1 cellular context compared by ENCODE assay signal in the genomic region with DNA sequence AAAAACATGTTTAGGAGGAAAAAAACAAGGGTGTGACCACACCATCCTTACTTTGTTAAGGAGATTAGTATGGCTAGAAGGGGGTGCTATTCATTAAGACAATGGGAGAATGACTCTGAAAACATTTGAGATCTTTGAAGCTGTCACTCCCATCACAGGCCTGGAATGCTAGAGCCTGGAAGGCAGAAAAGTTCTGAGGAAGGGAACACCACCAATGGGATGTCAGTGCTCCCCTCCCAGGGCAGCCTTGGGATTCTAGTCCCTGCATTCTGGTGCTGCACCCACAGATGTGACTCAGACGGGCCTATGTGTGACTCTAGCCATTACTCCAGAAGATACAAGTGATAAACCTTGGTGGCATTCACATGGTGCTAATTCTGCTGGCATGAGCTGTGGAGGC.
TF ChIP-seq lines count a peak whose summit lies in the region.

No MANE protein-coding gene starts in this region.

TF ChIP-seq in WTC11, 78 proteins besides CTCF, POLR2A, EP300 and RAD21 (continued from another document):
- TF ChIP-seq, protein P1, sequence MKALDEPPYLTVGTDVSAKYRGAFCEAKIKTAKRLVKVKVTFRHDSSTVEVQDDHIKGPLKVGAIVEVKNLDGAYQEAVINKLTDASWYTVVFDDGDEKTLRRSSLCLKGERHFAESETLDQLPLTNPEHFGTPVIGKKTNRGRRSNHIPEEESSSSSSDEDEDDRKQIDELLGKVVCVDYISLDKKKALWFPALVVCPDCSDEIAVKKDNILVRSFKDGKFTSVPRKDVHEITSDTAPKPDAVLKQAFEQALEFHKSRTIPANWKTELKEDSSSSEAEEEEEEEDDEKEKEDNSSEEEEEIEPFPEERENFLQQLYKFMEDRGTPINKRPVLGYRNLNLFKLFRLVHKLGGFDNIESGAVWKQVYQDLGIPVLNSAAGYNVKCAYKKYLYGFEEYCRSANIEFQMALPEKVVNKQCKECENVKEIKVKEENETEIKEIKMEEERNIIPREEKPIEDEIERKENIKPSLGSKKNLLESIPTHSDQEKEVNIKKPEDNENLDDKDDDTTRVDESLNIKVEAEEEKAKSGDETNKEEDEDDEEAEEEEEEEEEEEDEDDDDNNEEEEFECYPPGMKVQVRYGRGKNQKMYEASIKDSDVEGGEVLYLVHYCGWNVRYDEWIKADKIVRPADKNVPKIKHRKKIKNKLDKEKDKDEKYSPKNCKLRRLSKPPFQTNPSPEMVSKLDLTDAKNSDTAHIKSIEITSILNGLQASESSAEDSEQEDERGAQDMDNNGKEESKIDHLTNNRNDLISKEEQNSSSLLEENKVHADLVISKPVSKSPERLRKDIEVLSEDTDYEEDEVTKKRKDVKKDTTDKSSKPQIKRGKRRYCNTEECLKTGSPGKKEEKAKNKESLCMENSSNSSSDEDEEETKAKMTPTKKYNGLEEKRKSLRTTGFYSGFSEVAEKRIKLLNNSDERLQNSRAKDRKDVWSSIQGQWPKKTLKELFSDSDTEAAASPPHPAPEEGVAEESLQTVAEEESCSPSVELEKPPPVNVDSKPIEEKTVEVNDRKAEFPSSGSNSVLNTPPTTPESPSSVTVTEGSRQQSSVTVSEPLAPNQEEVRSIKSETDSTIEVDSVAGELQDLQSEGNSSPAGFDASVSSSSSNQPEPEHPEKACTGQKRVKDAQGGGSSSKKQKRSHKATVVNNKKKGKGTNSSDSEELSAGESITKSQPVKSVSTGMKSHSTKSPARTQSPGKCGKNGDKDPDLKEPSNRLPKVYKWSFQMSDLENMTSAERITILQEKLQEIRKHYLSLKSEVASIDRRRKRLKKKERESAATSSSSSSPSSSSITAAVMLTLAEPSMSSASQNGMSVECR (CRISPR knock-in tag; IDR thresholded peaks at IDR 0.05; ENCODE audit: borderline replicate concordance) = no peak
- TF ChIP-seq CBFB (CRISPR knock-in tag; IDR thresholded peaks at IDR 0.05; ENCODE audit: low read depth) = no peak
- TF ChIP-seq, protein P2, sequence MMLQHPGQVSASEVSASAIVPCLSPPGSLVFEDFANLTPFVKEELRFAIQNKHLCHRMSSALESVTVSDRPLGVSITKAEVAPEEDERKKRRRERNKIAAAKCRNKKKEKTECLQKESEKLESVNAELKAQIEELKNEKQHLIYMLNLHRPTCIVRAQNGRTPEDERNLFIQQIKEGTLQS (CRISPR knock-in tag; conservative IDR thresholded peaks at IDR 0.05) = no peak
- TF ChIP-seq SMAD4 (CRISPR knock-in tag; IDR thresholded peaks at IDR 0.05) = no peak
- no peak for TF ChIP-seq NFE2L1 (CRISPR knock-in tag; IDR thresholded peaks at IDR 0.05)
- no peak for TF ChIP-seq JAZF1 (CRISPR knock-in tag; IDR thresholded peaks at IDR 0.05)
- TF ChIP-seq IRF2 (CRISPR knock-in tag; IDR thresholded peaks at IDR 0.05; ENCODE audit: borderline replicate concordance, low read depth) = no peak
- no peak for TF ChIP-seq HMGA2 (CRISPR knock-in tag; IDR thresholded peaks at IDR 0.05)
- TF ChIP-seq, protein P3, sequence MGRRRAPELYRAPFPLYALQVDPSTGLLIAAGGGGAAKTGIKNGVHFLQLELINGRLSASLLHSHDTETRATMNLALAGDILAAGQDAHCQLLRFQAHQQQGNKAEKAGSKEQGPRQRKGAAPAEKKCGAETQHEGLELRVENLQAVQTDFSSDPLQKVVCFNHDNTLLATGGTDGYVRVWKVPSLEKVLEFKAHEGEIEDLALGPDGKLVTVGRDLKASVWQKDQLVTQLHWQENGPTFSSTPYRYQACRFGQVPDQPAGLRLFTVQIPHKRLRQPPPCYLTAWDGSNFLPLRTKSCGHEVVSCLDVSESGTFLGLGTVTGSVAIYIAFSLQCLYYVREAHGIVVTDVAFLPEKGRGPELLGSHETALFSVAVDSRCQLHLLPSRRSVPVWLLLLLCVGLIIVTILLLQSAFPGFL (CRISPR knock-in tag; IDR thresholded peaks at IDR 0.05; ENCODE audit: borderline replicate concordance) = no peak
- no peak for TF ChIP-seq RELA (CRISPR knock-in tag; IDR thresholded peaks at IDR 0.05; ENCODE audit: borderline replicate concordance)
- no peak for TF ChIP-seq TEAD4 (CRISPR knock-in tag; IDR thresholded peaks at IDR 0.05)
- TF ChIP-seq NR2C2 (CRISPR knock-in tag; IDR thresholded peaks at IDR 0.05) = no peak
- TF ChIP-seq SOX15 (CRISPR knock-in tag; IDR thresholded peaks at IDR 0.05) = no peak
- no peak for TF ChIP-seq TP53 (CRISPR knock-in tag; IDR thresholded peaks at IDR 0.05)
- no peak for TF ChIP-seq MYBL2 (CRISPR knock-in tag; IDR thresholded peaks at IDR 0.05)
